Comparison of ENCODE assay signal across 8 cellular contexts in the genomic region with DNA sequence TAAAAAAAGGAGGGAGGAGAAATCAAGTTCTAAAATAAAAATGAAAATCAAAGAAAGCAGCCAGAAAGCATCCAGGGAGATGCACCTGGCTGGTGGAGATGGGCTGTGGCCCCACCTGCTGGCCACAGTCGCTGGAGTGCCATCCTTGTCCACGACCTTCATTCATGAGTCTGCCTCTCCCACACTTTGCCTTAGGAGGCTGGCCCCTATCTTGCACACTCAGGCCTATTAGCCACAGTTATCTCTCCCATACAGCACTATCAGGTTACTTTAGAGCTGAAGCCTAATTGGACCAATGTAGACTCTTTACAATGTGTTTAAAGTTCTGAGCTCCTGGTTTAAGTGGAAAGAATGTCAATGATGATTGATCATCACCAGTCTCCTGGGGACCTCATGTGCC.
DNase-seq lines count a peak whose midpoint lies in the region; ATAC-seq and TF ChIP-seq lines count a peak whose summit lies in the region.

No MANE protein-coding gene starts in this region.

- dilution Hi-C loops in mammary epithelial cell (cut with HindIII; ENCODE audit: low sequenced_read_pairs) = no loop called here

- no peaks in the 10 kb centered on the region for H3K4me1 ChIP-seq in mammary epithelial cell (ENCODE audit: insufficient read depth, low read length)

- H3K27me3 ChIP-seq in mammary epithelial cell (ENCODE audit: insufficient read depth, low read length) = no peaks in the 10 kb centered on the region

- H3K9me3 Mint-ChIP-seq in activated naive CD4-positive, alpha-beta T cell treated with anti-CD3 and anti-CD28 coated beads for 36 hours = peaks cover 9% of the 10 kb centered on the region
- peaks cover 7% of the 10 kb centered on the region for H3K9me3 Mint-ChIP-seq in nephron

- H3K9ac ChIP-seq in mammary epithelial cell (ENCODE audit: insufficient read depth, low read length) = no peak overlapping the region

- H3K4me3 ChIP-seq in mammary epithelial cell (replicated peaks in 1 of 3; ENCODE audit: insufficient read depth in 1 of 3, low read depth in 2 of 3, low read length in 3 of 3) (no peak overlapping the region), lower leg skin (ENCODE audit: low read depth, poor library complexity, severe bottlenecking) (no peak overlapping the region)

- H4K20me1 ChIP-seq in mammary epithelial cell (ENCODE audit: insufficient read depth, low read length) = no peaks in the 10 kb centered on the region

- H3K36me3 Mint-ChIP-seq in activated naive CD4-positive, alpha-beta T cell treated with anti-CD3 and anti-CD28 coated beads for 36 hours (ENCODE audit: low read depth) = no peaks in the 10 kb centered on the region
- H3K36me3 Mint-ChIP-seq in nephron (ENCODE audit: low read depth) = no peaks in the 10 kb centered on the region

- H3K36me3 ChIP-seq in mammary epithelial cell (ENCODE audit: insufficient read depth, low read length) = no peaks in the 10 kb centered on the region

- intact Hi-C loops in activated naive CD4-positive, alpha-beta T cell treated with anti-CD3 and anti-CD28 coated beads for 36 hours (cut with micrococcal nuclease) = loop anchor here (2.0 kb wide), 1 partner anchor 454 kb away; no protein-coding TSS in a partner anchor
- intact Hi-C loops in mammary epithelial cell (cut with micrococcal nuclease) (loop anchor here (1.0 to 2.0 kb wide), 4 partner anchors 214 to 454 kb away; no protein-coding TSS in a partner anchor), lower leg skin (cut with DNase I; ENCODE audit: low total_unique reads) (no loop called here)

- WGBS in mammary epithelial cell (ENCODE audit: low coverage, missing lambda C conversion rate) = 0% methylated on average over 2 of the region's 2 CpGs
- 5 to 13% methylated on average over 2 of the region's 2 CpGs for WGBS in lower leg skin, 2 donors

- no peak overlapping the region for H3K4me2 ChIP-seq in mammary epithelial cell (ENCODE audit: insufficient read depth, low read depth, low read length)

- no peak for TF ChIP-seq POLR2A in lower leg skin (IDR thresholded peaks at IDR 0.05)

- ATAC-seq in HG03097 (IDR thresholded peaks at IDR 0.05; ENCODE audit: low FRiP score, unreplicated experiment) = no peak

- no peaks in the 10 kb centered on the region for H3K79me2 ChIP-seq in mammary epithelial cell (ENCODE audit: insufficient read depth, low read length)

- H3K4me1 Mint-ChIP-seq in activated naive CD4-positive, alpha-beta T cell treated with anti-CD3 and anti-CD28 coated beads for 36 hours (ENCODE audit: low read depth) = no peaks in the 10 kb centered on the region
- H3K4me1 Mint-ChIP-seq in nephron = peaks cover 9% of the 10 kb centered on the region

- DNase-seq in activated naive CD4-positive, alpha-beta T cell treated with anti-CD3 and anti-CD28 coated beads for 36 hours = peak; percentile 32
- no peak for DNase-seq in activated naive CD4-positive, alpha-beta T cell (lab: John Stamatoyannopoulos, UW)
- DNase-seq in NCI-H2171 treated with DMSO at 0.1 percent for 48 hours (lab: John Stamatoyannopoulos, UW) = peak; percentile 68
- DNase-seq in mammary epithelial cell = peak; percentile 10
- no peak for DNase-seq in activated gamma-delta T cell (lab: John Stamatoyannopoulos, UW)
- no peak for DNase-seq in lower leg skin (ENCODE audit: low spot score in 2 of 2)

- no peak overlapping the region for H2AFZ ChIP-seq in mammary epithelial cell (ENCODE audit: low read depth, low read length)

- in situ Hi-C loops in mammary epithelial cell (cut with MboI; ENCODE audit: low sequenced_read_pairs in 2 of 2) = loop anchor here (10.0 to 25.0 kb wide), 2 partner anchors 456 to 459 kb away; no protein-coding TSS in a partner anchor

- no peaks in the 10 kb centered on the region for H3K9me3 ChIP-seq in mammary epithelial cell (replicated peaks; ENCODE audit: insufficient read depth, low read length)

- H3K27me3 Mint-ChIP-seq in activated naive CD4-positive, alpha-beta T cell treated with anti-CD3 and anti-CD28 coated beads for 36 hours (ENCODE audit: low read depth) = peaks cover 11% of the 10 kb centered on the region
- no peaks in the 10 kb centered on the region for H3K27me3 Mint-ChIP-seq in nephron (ENCODE audit: low read depth)

- CTCF ChIA-PET in activated naive CD4-positive, alpha-beta T cell treated with anti-CD3 and anti-CD28 coated beads for 36 hours (lab: Charles Lee) = interaction anchor here (0.7 to 1.4 kb wide), 5 partner anchors 14 to 1244 kb away, joined by 3 to 4 read pairs (median 3); no protein-coding TSS in a partner anchor
- CTCF ChIA-PET in mammary epithelial cell (lab: Charles Lee; ENCODE audit: low non-redundant PET) = interaction anchor here (0.9 kb wide), 1 partner anchor 213 kb away, joined by 19 read pairs; no protein-coding TSS in a partner anchor

- H3K4me3 Mint-ChIP-seq in activated naive CD4-positive, alpha-beta T cell treated with anti-CD3 and anti-CD28 coated beads for 36 hours = no peak overlapping the region
- no peak overlapping the region for H3K4me3 Mint-ChIP-seq in nephron

- no TSS peak for BruUV-seq in mammary epithelial cell (replicated peaks; lab: Mats Ljungman, UMichigan)

- peak; percentile 54 to 69 for TF ChIP-seq CTCF in mammary epithelial cell (conservative IDR thresholded peaks at IDR 0.05 in 1 of 2, IDR thresholded peaks at IDR 0.05 in 1 of 2; ENCODE audit: extremely low read depth in 1 of 2, insufficient read depth in 1 of 2, low read depth in 1 of 2, low read length in 2 of 2)
- TF ChIP-seq CTCF in nephron (IDR thresholded peaks at IDR 0.05; ENCODE audit: unreplicated experiment in 3 of 3) = peak; percentile 57 to 67 (median 61)
- no peak for TF ChIP-seq CTCF in lower leg skin (IDR thresholded peaks at IDR 0.05)

- no peak overlapping the region for H3K27ac Mint-ChIP-seq in activated naive CD4-positive, alpha-beta T cell treated with anti-CD3 and anti-CD28 coated beads for 36 hours
- no peak overlapping the region for H3K27ac Mint-ChIP-seq in nephron

- H3K27ac ChIP-seq in mammary epithelial cell (ENCODE audit: insufficient read depth, low read depth, low read length) = no peak overlapping the region

Comparison
In these comparisons a context has a peak if more than half of its experiments do, and no peak if none do; other contexts are left out.
1. DNase-seq: peak in activated naive CD4-positive, alpha-beta T cell treated with anti-CD3 and anti-CD28 coated beads for 36 hours (single experiment), NCI-H2171 treated with DMSO at 0.1 percent for 48 hours (single experiment) and mammary epithelial cell (single experiment); none in activated naive CD4-positive, alpha-beta T cell (0 of 4), activated gamma-delta T cell (single experiment) and lower leg skin (0 of 2).
2. CTCF ChIP-seq: peak in mammary epithelial cell (2 of 2) and nephron (3 of 3); none in lower leg skin (0 of 3).